In the genomic region with DNA sequence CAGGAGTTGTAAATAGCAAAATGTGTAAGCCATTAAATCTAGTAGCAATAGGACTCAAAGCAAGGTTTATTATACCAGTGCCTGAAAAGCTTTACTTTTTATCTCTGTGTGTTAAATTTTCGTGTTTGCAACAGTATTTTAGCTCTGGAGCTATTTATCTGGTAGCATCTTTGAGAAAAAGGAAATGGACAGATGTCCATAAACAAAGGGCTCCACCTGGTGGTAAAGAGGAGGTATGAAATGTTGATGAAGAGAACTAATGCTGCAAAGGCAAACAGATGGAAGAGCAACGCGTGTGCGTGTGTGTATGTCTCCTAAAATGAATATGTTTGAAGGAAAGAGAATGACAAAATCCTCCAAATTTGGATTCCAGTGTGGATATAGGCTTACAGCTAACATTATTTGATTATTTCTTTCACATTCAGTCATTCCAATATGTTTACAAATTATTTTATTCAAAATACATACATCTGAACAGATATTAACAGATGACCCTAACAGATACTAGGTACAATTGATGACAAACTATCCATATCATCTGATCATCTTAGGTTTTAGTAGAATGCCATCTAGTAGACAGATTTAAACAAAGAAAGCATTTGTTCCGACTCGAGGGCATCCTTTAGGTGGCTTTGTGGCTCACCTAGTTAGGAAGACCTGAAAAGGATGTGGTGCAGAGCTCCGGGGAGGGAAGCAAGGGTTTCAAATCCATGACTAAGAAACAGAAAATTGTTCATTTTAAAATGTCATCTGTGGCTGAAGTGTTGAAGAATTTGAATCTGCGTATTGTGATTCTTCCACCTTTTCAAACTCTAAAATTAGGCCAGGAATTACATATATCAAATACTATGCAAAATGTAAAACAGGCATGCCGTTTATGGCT, we compare ENCODE assay signal across 8 cellular contexts.
DNase-seq lines count a peak whose midpoint lies in the region; ATAC-seq and TF ChIP-seq lines count a peak whose summit lies in the region.

No MANE protein-coding gene starts in this region.

- H3K79me2 ChIP-seq in DND-41 (ENCODE audit: insufficient read depth, low read length) (no peaks in the 10 kb centered on the region), neural progenitor cell (ENCODE audit: low read depth) (no peaks in the 10 kb centered on the region)

- ATAC-seq in DND-41 (ENCODE audit: insufficient read depth, low read depth), result peak; percentile 76
- ATAC-seq in GM21786 (IDR thresholded peaks at IDR 0.05; ENCODE audit: unreplicated experiment), result peak; percentile 65
- no peak for ATAC-seq in HG03469 (IDR thresholded peaks at IDR 0.05; ENCODE audit: unreplicated experiment)
- ATAC-seq in HG02571 (IDR thresholded peaks at IDR 0.05; ENCODE audit: unreplicated experiment), result no peak

- no peaks in the 10 kb centered on the region for H3K27me3 ChIP-seq in DND-41 (ENCODE audit: insufficient read depth, low read length, poor library complexity)
- no peaks in the 10 kb centered on the region; the same call in 1 of the 2 replicates for H3K27me3 ChIP-seq in SJCRH30
- H3K27me3 ChIP-seq in neural progenitor cell, result peaks cover 30% of the 10 kb centered on the region

- no peaks in the 10 kb centered on the region for H3F3A ChIP-seq in neural progenitor cell (ENCODE audit: low read depth)

- H3K4me2 ChIP-seq in DND-41 (ENCODE audit: insufficient read depth, low read length), result no peak overlapping the region
- no peak overlapping the region for H3K4me2 ChIP-seq in neural progenitor cell

- H3K27ac Mint-ChIP-seq in endothelial cell (ENCODE audit: unreplicated experiment) (no peak overlapping the region), neural progenitor cell (no peak overlapping the region)

- peak; percentile 21 for DNase-seq in DND-41
- peak; percentile 69 for DNase-seq in NB4 (ENCODE audit: low read depth)
- peak; percentile 18 to 78 for DNase-seq in SJCRH30
- DNase-seq in endothelial cell (ENCODE audit: low spot score), result no peak
- peak; percentile 74 for DNase-seq in neural progenitor cell (ENCODE audit: low spot score)

- no peak for TF ChIP-seq POLR2A in NB4 (IDR thresholded peaks at IDR 0.05; ENCODE audit: extremely low read depth, insufficient read length)

- H3K4me3 ChIP-seq in DND-41 (ENCODE audit: low read depth in 1 of 2, low read length in 2 of 2) (no peak overlapping the region), NB4 (ENCODE audit: low read depth, low read length) (no peak overlapping the region), SJCRH30 (no peak overlapping the region), neural progenitor cell (no peak overlapping the region)

- H4K20me1 ChIP-seq in DND-41 (ENCODE audit: insufficient read depth, low read length) (no peaks in the 10 kb centered on the region), neural progenitor cell (ENCODE audit: low read depth) (no peaks in the 10 kb centered on the region)

- H3K9me3 Mint-ChIP-seq in endothelial cell (ENCODE audit: unreplicated experiment) (no peaks in the 10 kb centered on the region), neural progenitor cell (no peaks in the 10 kb centered on the region)

- H3K27me3 Mint-ChIP-seq in endothelial cell (ENCODE audit: unreplicated experiment), result peaks cover 2% of the 10 kb centered on the region
- peaks cover 2% of the 10 kb centered on the region for H3K27me3 Mint-ChIP-seq in neural progenitor cell (ENCODE audit: insufficient read depth, low read depth)

- H2AFZ ChIP-seq in DND-41 (ENCODE audit: low read depth, low read length), result no peak overlapping the region
- no peak overlapping the region for H2AFZ ChIP-seq in neural progenitor cell (replicated peaks)

- H3K9me3 ChIP-seq in DND-41 (ENCODE audit: insufficient read depth, low read length, severe bottlenecking), result no peaks in the 10 kb centered on the region
- H3K9me3 ChIP-seq in SJCRH30 (replicated peaks), result no peaks in the 10 kb centered on the region
- no peaks in the 10 kb centered on the region for H3K9me3 ChIP-seq in neural progenitor cell (ENCODE audit: low read depth)

- no peak overlapping the region for H3K27ac ChIP-seq in DND-41 (ENCODE audit: low read length)
- no peak overlapping the region for H3K27ac ChIP-seq in SJCRH30
- H3K27ac ChIP-seq in neural progenitor cell, result no peak overlapping the region

- H3K9ac ChIP-seq in DND-41 (ENCODE audit: low read depth, low read length) (no peak overlapping the region), neural progenitor cell (no peak overlapping the region)

- H3K4me1 Mint-ChIP-seq in endothelial cell (ENCODE audit: unreplicated experiment), result peaks cover 6% of the 10 kb centered on the region
- peaks cover 5% of the 10 kb centered on the region for H3K4me1 Mint-ChIP-seq in neural progenitor cell

- no peaks in the 10 kb centered on the region for H3K4me1 ChIP-seq in DND-41 (ENCODE audit: insufficient read depth, low read length)
- H3K4me1 ChIP-seq in SJCRH30, result no peaks in the 10 kb centered on the region
- no peaks in the 10 kb centered on the region for H3K4me1 ChIP-seq in neural progenitor cell

- TF ChIP-seq CTCF in DND-41 (IDR thresholded peaks at IDR 0.05; ENCODE audit: borderline replicate concordance, extremely low read depth, low read length, poor library complexity, severe bottlenecking) (peak; percentile 86), NB4 (IDR thresholded peaks at IDR 0.05; ENCODE audit: low read depth, low read length) (peak; percentile 63), endothelial cell (IDR thresholded peaks at IDR 0.05; ENCODE audit: unreplicated experiment) (peak; percentile 85), neural progenitor cell (IDR thresholded peaks at IDR 0.05) (peak; percentile 85)

- H3K36me3 Mint-ChIP-seq in endothelial cell (ENCODE audit: low read depth, unreplicated experiment), result no peaks in the 10 kb centered on the region
- H3K36me3 Mint-ChIP-seq in neural progenitor cell, result no peaks in the 10 kb centered on the region

- no peak overlapping the region for H3K4me3 Mint-ChIP-seq in endothelial cell (ENCODE audit: unreplicated experiment)
- no peak overlapping the region for H3K4me3 Mint-ChIP-seq in neural progenitor cell

- H3K36me3 ChIP-seq in DND-41 (ENCODE audit: insufficient read depth, low read length), result no peaks in the 10 kb centered on the region
- H3K36me3 ChIP-seq in SJCRH30, result no peaks in the 10 kb centered on the region
- no peaks in the 10 kb centered on the region for H3K36me3 ChIP-seq in neural progenitor cell

Comparison
In these comparisons a context has a peak if more than half of its experiments do, and no peak if none do; other contexts are left out.
1. ATAC-seq: peak in DND-41 (single experiment) and GM21786 (single experiment); none in HG03469 (single experiment) and HG02571 (single experiment).
2. Peak in every context shown above with its lines, with median percentiles within 50 percentile points of each other: CTCF ChIP-seq.